8 cellular contexts compared by ENCODE assay signal in genomic region chr2:196987654-196988364, GRCh38.
DNase-seq lines count a peak whose midpoint lies in the region; ATAC-seq and FAIRE-seq lines count a peak whose summit lies in the region.

No MANE protein-coding gene starts in this region.

- H3K27me3 ChIP-seq in layer of hippocampus (ENCODE audit: control insufficient read depth, insufficient read depth, low read length): no peaks in the 10 kb centered on the region

- FAIRE-seq in A204.1 (lab: Jason Lieb, UNC): peak; percentile 78

- DNase-seq in HS-5 (ENCODE audit: low read depth) (peak; percentile 93), RPMI7951 (ENCODE audit: low read depth) (peak; percentile 98), brain pericyte (ENCODE audit: low read depth, low spot score) (peak; percentile 75), T1000 (lab: John Stamatoyannopoulos, UW) (no peak)
- peak; percentile 51 for DNase-seq in stimulated activated CD4-positive, alpha-beta T cell treated with anti-CD3 and anti-CD28 coated beads, Interleukin-2, amount 100 ng/mL, for 4 hours (ENCODE audit: low read depth)

- H3K27ac ChIP-seq in layer of hippocampus (ENCODE audit: low read depth, low read length): peak overlapping the region; percentile 27

- ATAC-seq in GM18498 (IDR thresholded peaks at IDR 0.05; ENCODE audit: unreplicated experiment): peak; percentile 54
